ENCODE assay signal across 30 cellular contexts in genomic region chr19:34215666-34216038, GRCh38.
"Had no signal": no experiment of that assay in that cellular context is flagged by ENCODE, and none has a peak within 500 bp of the region (broad histone marks: within the 10 kb centered on the region; RNA-seq: fewer than 3 reads in every experiment).

No MANE protein-coding gene starts in this region.

- H3K36me3 ChIP-seq: uterus had no signal

- H3K4me1 ChIP-seq: foreskin keratinocyte, uterus had no signal

- ATAC-seq: activated naive CD4-positive, alpha-beta T cell treated with anti-CD3 and anti-CD28 coated beads, Interleukin-2, amount 50 U/mL, for 72 hours; foreskin keratinocyte; mucosa of descending colon; sciatic nerve; stimulated activated effector memory CD8-positive, alpha-beta T cell treated with anti-CD3 and anti-CD28 coated beads, Interleukin-12 subunit alpha, Interleukin-12 subunit beta, amount 100 ng/mL, for 72 hours; stimulated activated naive CD8-positive, alpha-beta T cell treated with anti-CD3 and anti-CD28 coated beads, Interleukin-15, amount 100 ng/mL, for 72 hours had no signal

- H3K27me3 ChIP-seq: esophagus muscularis mucosa, foreskin keratinocyte, neutrophil, uterus had no signal

- H3K27me3 Mint-ChIP-seq: activated T-cell treated with anti-CD3 and anti-CD28 coated beads, Interleukin-2, amount 50 U/mL, for 24 hours; central memory CD8-positive, alpha-beta T cell; dendritic cell treated with granulocyte-macrophage colony-stimulating factor and Interleukin-4, amounts not matched to agents 40 ng/mL and 50 ng/mL, for 4 days; stimulated activated naive CD8-positive, alpha-beta T cell treated with anti-CD3 and anti-CD28 coated beads, Interleukin-15, amount 100 ng/mL, for 72 hours; type B pancreatic cell had no signal

- H3K4me3 Mint-ChIP-seq: activated T-cell treated with anti-CD3 and anti-CD28 coated beads, Interleukin-2, amount 50 U/mL, for 24 hours; central memory CD8-positive, alpha-beta T cell; dendritic cell treated with granulocyte-macrophage colony-stimulating factor and Interleukin-4, amounts not matched to agents 40 ng/mL and 50 ng/mL, for 4 days; endodermal cell; nephron; stimulated activated effector memory CD8-positive, alpha-beta T cell treated with anti-CD3 and anti-CD28 coated beads, Interleukin-12 subunit alpha, Interleukin-12 subunit beta, amount 100 ng/mL, for 72 hours; stimulated activated naive CD8-positive, alpha-beta T cell treated with anti-CD3 and anti-CD28 coated beads, Interleukin-15, amount 100 ng/mL, for 72 hours; T-helper 2 cell treated with Interferon-gamma antibody and Interleukin-4, amounts not matched to agents 5 μg/mL and 100 μg/mL, for 36 hours; type B pancreatic cell had no signal

- H3K4me3 ChIP-seq: esophagus muscularis mucosa, left ventricle myocardium inferior, lung, mucosa of descending colon, skin epidermis, uterus had no signal

- H3K27ac Mint-ChIP-seq: dendritic cell treated with granulocyte-macrophage colony-stimulating factor and Interleukin-4, amounts not matched to agents 40 ng/mL and 50 ng/mL, for 4 days; endodermal cell; nephron; T-helper 2 cell treated with Interferon-gamma antibody and Interleukin-4, amounts not matched to agents 5 μg/mL and 100 μg/mL, for 36 hours; type B pancreatic cell had no signal

- H3K27ac ChIP-seq: esophagus muscularis mucosa, foreskin keratinocyte, left ventricle myocardium inferior, neutrophil, skin epidermis, uterus had no signal

- H3K9me3 Mint-ChIP-seq: activated naive CD4-positive, alpha-beta T cell treated with anti-CD3 and anti-CD28 coated beads, Interleukin-2, amount 50 U/mL, for 72 hours; activated T-cell treated with anti-CD3 and anti-CD28 coated beads, Interleukin-2, amount 50 U/mL, for 24 hours; central memory CD8-positive, alpha-beta T cell; dendritic cell treated with granulocyte-macrophage colony-stimulating factor and Interleukin-4, amounts not matched to agents 40 ng/mL and 50 ng/mL, for 4 days; endodermal cell; nephron; stimulated activated effector memory CD8-positive, alpha-beta T cell treated with anti-CD3 and anti-CD28 coated beads, Interleukin-12 subunit alpha, Interleukin-12 subunit beta, amount 100 ng/mL, for 72 hours; stimulated activated naive CD8-positive, alpha-beta T cell treated with anti-CD3 and anti-CD28 coated beads, Interleukin-15, amount 100 ng/mL, for 72 hours; T-helper 2 cell treated with Interferon-gamma antibody and Interleukin-4, amounts not matched to agents 5 μg/mL and 100 μg/mL, for 36 hours; type B pancreatic cell had no signal

- H3K9me3 ChIP-seq: esophagus muscularis mucosa, left ventricle myocardium inferior, mucosa of descending colon, neutrophil, uterus had no signal

- DNase-seq: activated CD4-positive, alpha-beta T cell treated with anti-CD3 and anti-CD28 coated beads for 4 hours; activated CD4-positive, alpha-beta T cell treated with anti-CD3 and anti-CD28 coated beads, Interleukin-2, amount 50 U/mL, for 48 hours; activated CD4-positive, CD25-positive, alpha-beta regulatory T cell; activated CD8-positive, alpha-beta memory T cell treated with anti-CD3 and anti-CD28 coated beads, Interleukin-2, amount 50 U/mL, for 48 hours; activated gamma-delta T cell treated with Interleukin-2 at 50 U/mL for 16 hours; activated T-cell treated with anti-CD3 and anti-CD28 coated beads, Interleukin-2, amount 50 U/mL, for 24 hours; anterior cingulate cortex; endodermal cell; foreskin keratinocyte; islet precursor cell; left ventricle myocardium inferior; mucosa of descending colon; retina; stimulated activated CD4-positive, alpha-beta T cell treated with anti-CD3 and anti-CD28 coated beads, Interleukin-12 subunit alpha, Interleukin-12 subunit beta, amount 100 ng/mL, for 4 hours; stimulated activated CD4-positive, alpha-beta T cell treated with anti-CD3 and anti-CD28 coated beads, Interleukin-4, amount 100 ng/mL, for 24 hours; stimulated activated naive CD8-positive, alpha-beta T cell treated with anti-CD3 and anti-CD28 coated beads, Interleukin-15, amount 100 ng/mL, for 72 hours; substantia nigra; uterus had no signal
